Comparison of ENCODE assay signal across 24 cellular contexts in genomic region chr4:105241456-105241855, GRCh38.
DNase-seq lines count a peak whose midpoint lies in the region; ATAC-seq, FAIRE-seq and TF ChIP-seq lines count a peak whose summit lies in the region.
"Had no signal": no experiment of that assay in that cellular context is flagged by ENCODE, and none has a peak within 500 bp of the region (broad histone marks: within the 10 kb centered on the region; RNA-seq: fewer than 3 reads in every experiment).

No MANE protein-coding gene starts in this region.

- H3K36me3 Mint-ChIP-seq in natural killer cell, result no peaks in the 10 kb centered on the region
- peaks cover 19% of the 10 kb centered on the region for H3K36me3 Mint-ChIP-seq in natural killer cell treated with Interleukin-12 subunit alpha and Interleukin-12 subunit beta and Interleukin-15 and Interleukin-18, amount 100 ng/mL, for 72 hours

- peak overlapping the region; percentile 56 to 69 for H3K27ac Mint-ChIP-seq in natural killer cell
- H3K27ac Mint-ChIP-seq in natural killer cell treated with Interleukin-12 subunit alpha and Interleukin-12 subunit beta and Interleukin-15 and Interleukin-18, amount 100 ng/mL, for 72 hours, result no peak overlapping the region
- H3K27ac Mint-ChIP-seq: activated naive CD8-positive, alpha-beta T cell treated with anti-CD3 and anti-CD28 coated beads, Interleukin-2, amount 10 ng/mL, durations not matched to agents 7 days and 5 days; activated T-helper 17 cell treated with anti-CD3 and anti-CD28 coated beads, Interleukin-2, amount 50 U/mL, for 72 hours had no signal

- peaks cover 52 to 64% of the 10 kb centered on the region in 2 donors for H3K4me1 Mint-ChIP-seq in natural killer cell
- H3K4me1 Mint-ChIP-seq in natural killer cell treated with Interleukin-12 subunit alpha and Interleukin-12 subunit beta and Interleukin-15 and Interleukin-18, amount 100 ng/mL, for 72 hours (ENCODE audit: low read depth in 2 of 2), result peaks cover 28 to 37% of the 10 kb centered on the region in 2 donors
- H3K4me1 Mint-ChIP-seq: activated T-helper 17 cell treated with anti-CD3 and anti-CD28 coated beads, Interleukin-2, amount 50 U/mL, for 72 hours had no signal

- no peak for TF ChIP-seq CTCF in natural killer cell (IDR thresholded peaks at IDR 0.05)

- H3K9me3 Mint-ChIP-seq in natural killer cell, result no peaks in the 10 kb centered on the region
- no peaks in the 10 kb centered on the region for H3K9me3 Mint-ChIP-seq in natural killer cell treated with Interleukin-12 subunit alpha and Interleukin-12 subunit beta and Interleukin-15 and Interleukin-18, amount 100 ng/mL, for 72 hours
- H3K9me3 Mint-ChIP-seq: activated naive CD8-positive, alpha-beta T cell treated with anti-CD3 and anti-CD28 coated beads, Interleukin-2, amount 10 ng/mL, durations not matched to agents 7 days and 5 days; activated T-helper 17 cell treated with anti-CD3 and anti-CD28 coated beads, Interleukin-2, amount 50 U/mL, for 72 hours; T-cell had no signal

- no peak overlapping the region for H3K4me3 ChIP-seq in aorta (ENCODE audit: low read length in 2 of 2)
- H3K4me3 ChIP-seq: A549, BLaER1, HAP-1 had no signal

- peaks cover 0 to 2% of the 10 kb centered on the region in 2 donors for H3K4me1 ChIP-seq in aorta (ENCODE audit: control insufficient read depth in 1 of 2, insufficient read depth in 2 of 2, low read length in 2 of 2)
- H3K4me1 ChIP-seq: A549, BLaER1 had no signal

- 10 to 11% methylated on average over 4 of the region's 4 CpGs for WGBS in aorta, 2 donors

- no peak overlapping the region for H3K27ac ChIP-seq in aorta (ENCODE audit: low read depth in 1 of 2, low read length in 2 of 2)
- H3K27ac ChIP-seq: A549, BLaER1 had no signal

- no peaks in the 10 kb centered on the region for H3K9me3 ChIP-seq in aorta (ENCODE audit: control insufficient read depth, low read length)
- H3K9me3 ChIP-seq: A549, BLaER1, HAP-1 had no signal

- FAIRE-seq in GM12892 (lab: Jason Lieb, UNC), result no peak
- FAIRE-seq: A549, bronchial epithelial cell, HTR-8/SVneo had no signal

- H3K27me3 ChIP-seq in aorta (ENCODE audit: control insufficient read depth in 1 of 2, insufficient read depth in 2 of 2, low read length in 1 of 2), result no peaks in the 10 kb centered on the region
- H3K27me3 ChIP-seq: BLaER1 had no signal

- peaks cover 0 to 2% of the 10 kb centered on the region in 2 donors for H3K36me3 ChIP-seq in aorta (ENCODE audit: control insufficient read depth in 1 of 2, insufficient read depth in 2 of 2, low read length in 1 of 2)
- H3K36me3 ChIP-seq: HAP-1 had no signal

- peak in 1 of 3 donors; percentile 23 for ATAC-seq in natural killer cell
- no peak for ATAC-seq in natural killer cell treated with Interleukin-12 subunit alpha and Interleukin-12 subunit beta and Interleukin-15 and Interleukin-18, amount 100 ng/mL, for 72 hours
- ATAC-seq in aorta (ENCODE audit: low FRiP score), result peak; percentile 41
- ATAC-seq: A549; activated T-helper 17 cell treated with anti-CD3 and anti-CD28 coated beads, Interleukin-2, amount 50 U/mL, for 72 hours; PC-3; sciatic nerve; T-cell had no signal

- no peak for DNase-seq in natural killer cell
- no peak for DNase-seq in natural killer cell treated with Interleukin-12 subunit alpha and Interleukin-12 subunit beta and Interleukin-15 and Interleukin-18, amount 100 ng/mL, for 72 hours (ENCODE audit: low spot score)
- peak; percentile 85 for DNase-seq in globus pallidus (ENCODE audit: low spot score)
- peak; percentile 88 for DNase-seq in medulla oblongata (ENCODE audit: extremely low spot score)
- DNase-seq in aorta, result peak; percentile 67 to 78
- DNase-seq in GF-D8 (lab: John Stamatoyannopoulos, UW), result no peak
- no peak for DNase-seq in GM12892 (ENCODE audit: insufficient read length)
- DNase-seq in epidermal melanocyte (ENCODE audit: insufficient read length, low spot score), result no peak
- DNase-seq: activated naive CD8-positive, alpha-beta T cell treated with anti-CD3 and anti-CD28 coated beads, Interleukin-2, amount 10 ng/mL, durations not matched to agents 7 days and 5 days; Calu3; foreskin melanocyte; Karpas-422; NCI-H2171; PC-3; SIG-M5; stimulated activated CD4-positive, alpha-beta T cell treated with anti-CD3 and anti-CD28 coated beads, Interleukin-15, amount 100 ng/mL, for 24 hours; T-cell had no signal

- no peak for TF ChIP-seq POLR2A in GM12892 (IDR thresholded peaks at IDR 0.05; ENCODE audit: low read depth, low read length)

- intact Hi-C loops in natural killer cell (cut with micrococcal nuclease), result no loop called here
- intact Hi-C loops in aorta (cut with DNase I), result loop anchor here (10.0 kb wide), 1 partner anchor 97 kb away; the partner anchor contains the start of gene TET2 (in 2 of the 2)

- H3K27me3 Mint-ChIP-seq in natural killer cell (ENCODE audit: low read depth in 2 of 2), result no peaks in the 10 kb centered on the region
- H3K27me3 Mint-ChIP-seq in natural killer cell treated with Interleukin-12 subunit alpha and Interleukin-12 subunit beta and Interleukin-15 and Interleukin-18, amount 100 ng/mL, for 72 hours, result no peaks in the 10 kb centered on the region
- H3K27me3 Mint-ChIP-seq: activated naive CD8-positive, alpha-beta T cell treated with anti-CD3 and anti-CD28 coated beads, Interleukin-2, amount 10 ng/mL, durations not matched to agents 7 days and 5 days; activated T-helper 17 cell treated with anti-CD3 and anti-CD28 coated beads, Interleukin-2, amount 50 U/mL, for 72 hours; T-cell had no signal

- H3K4me3 Mint-ChIP-seq in natural killer cell, result peak overlapping the region; percentile 35
- no peak overlapping the region for H3K4me3 Mint-ChIP-seq in natural killer cell treated with Interleukin-12 subunit alpha and Interleukin-12 subunit beta and Interleukin-15 and Interleukin-18, amount 100 ng/mL, for 72 hours
- H3K4me3 Mint-ChIP-seq: activated naive CD8-positive, alpha-beta T cell treated with anti-CD3 and anti-CD28 coated beads, Interleukin-2, amount 10 ng/mL, durations not matched to agents 7 days and 5 days; activated T-helper 17 cell treated with anti-CD3 and anti-CD28 coated beads, Interleukin-2, amount 50 U/mL, for 72 hours; T-cell had no signal

Comparison
In these comparisons a context has a peak if more than half of its experiments do, and no peak if none do; other contexts are left out.
1. H3K27ac Mint-ChIP-seq: peak in natural killer cell (2 of 2); none in natural killer cell treated with Interleukin-12 subunit alpha and Interleukin-12 subunit beta and Interleukin-15 and Interleukin-18, amount 100 ng/mL, for 72 hours (0 of 2).
2. DNase-seq: peak in globus pallidus (single experiment), medulla oblongata (single experiment) and aorta (2 of 2); none in natural killer cell (single experiment), natural killer cell treated with Interleukin-12 subunit alpha and Interleukin-12 subunit beta and Interleukin-15 and Interleukin-18, amount 100 ng/mL, for 72 hours (single experiment), GF-D8 (single experiment), GM12892 (single experiment) and epidermal melanocyte (single experiment).